In the genomic region with DNA sequence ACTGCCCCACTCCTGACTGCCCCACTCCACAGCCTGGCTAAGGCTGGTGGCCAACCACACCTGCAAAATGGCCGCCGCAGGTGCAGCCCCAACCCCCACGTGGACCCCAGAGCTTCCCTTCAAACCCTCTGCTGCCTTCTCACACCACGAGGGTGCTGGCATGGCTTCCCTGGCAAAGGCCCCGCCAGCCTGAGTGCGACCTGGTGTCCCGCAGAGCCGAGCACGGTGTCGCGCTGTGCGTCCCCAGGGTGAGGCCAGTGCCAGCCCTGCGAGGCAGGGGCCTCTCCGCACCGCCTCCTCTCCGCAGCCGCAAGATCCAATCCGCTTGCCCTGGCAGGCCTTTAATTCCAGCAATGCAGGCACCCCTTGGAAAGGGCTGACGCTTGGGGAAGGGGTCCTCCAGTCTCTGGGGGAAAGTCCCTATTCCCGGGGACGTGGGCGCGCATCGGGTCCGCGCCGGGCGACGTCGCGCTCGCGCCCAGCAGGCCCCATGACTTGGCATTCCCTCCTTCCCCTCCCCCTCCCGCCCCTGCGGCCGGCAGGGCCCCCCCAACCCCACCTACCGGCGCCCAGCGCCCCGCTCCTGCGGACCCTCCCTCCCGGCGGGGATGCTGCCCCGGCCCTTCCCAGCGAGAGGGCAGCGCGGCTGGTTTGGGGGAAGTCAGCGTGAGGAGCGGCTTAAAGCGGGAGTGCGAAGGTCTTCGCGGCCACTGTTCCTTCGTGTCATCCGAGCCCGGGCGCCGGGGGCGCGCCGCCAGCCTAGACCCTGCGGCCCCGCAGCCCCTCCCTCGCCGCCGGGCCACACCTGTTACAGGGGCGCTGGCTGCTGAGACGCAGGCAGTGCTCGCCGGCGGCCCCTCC, we compare ENCODE assay signal across 8 cellular contexts.
DNase-seq lines count a peak whose midpoint lies in the region; ATAC-seq and TF ChIP-seq lines count a peak whose summit lies in the region.

No MANE protein-coding gene starts in this region.

- no peak for TF ChIP-seq POLR2A in erythroblast (IDR thresholded peaks at IDR 0.05; ENCODE audit: low read length)

- no peak for ATAC-seq in stimulated activated naive CD8-positive, alpha-beta T cell treated with anti-CD3 and anti-CD28 coated beads, Interleukin-15, Interleukin-2, amounts not matched to agents 100 U/mL and 50 U/mL, for 24 hours
- ATAC-seq in HG03571 (IDR thresholded peaks at IDR 0.05; ENCODE audit: unreplicated experiment): no peak
- no peak for ATAC-seq in GM19463 (IDR thresholded peaks at IDR 0.05; ENCODE audit: unreplicated experiment)

- peak; percentile 60 for DNase-seq in NCI-H345 (lab: John Stamatoyannopoulos, UW)
- DNase-seq in NCI-H345 treated with DMSO at 0.1 percent for 48 hours (lab: John Stamatoyannopoulos, UW; ENCODE audit: unreplicated experiment): no peak
- DNase-seq in activated CD8-positive, alpha-beta memory T cell treated with anti-CD3 and anti-CD28 coated beads, Interleukin-2, amount 50 U/mL, for 48 hours: peak; percentile 52
- DNase-seq in iPS-NIHi11 (ENCODE audit: low spot score): peak; percentile 77
- DNase-seq in stimulated activated naive CD8-positive, alpha-beta T cell treated with anti-CD3 and anti-CD28 coated beads, Interleukin-15, Interleukin-2, amounts not matched to agents 100 U/mL and 50 U/mL, for 24 hours: peak; percentile 9
- no peak for DNase-seq in erythroblast (lab: John Stamatoyannopoulos, UW)

Comparison
In these comparisons a context has a peak if more than half of its experiments do, and no peak if none do; other contexts are left out.
1. DNase-seq: peak in NCI-H345 (single experiment), activated CD8-positive, alpha-beta memory T cell treated with anti-CD3 and anti-CD28 coated beads, Interleukin-2, amount 50 U/mL, for 48 hours (single experiment), iPS-NIHi11 (single experiment) and stimulated activated naive CD8-positive, alpha-beta T cell treated with anti-CD3 and anti-CD28 coated beads, Interleukin-15, Interleukin-2, amounts not matched to agents 100 U/mL and 50 U/mL, for 24 hours (single experiment); none in NCI-H345 treated with DMSO at 0.1 percent for 48 hours (single experiment) and erythroblast (0 of 2).